ENCODE assay signal across 8 cellular contexts in genomic region chr3:99638244-99638948, GRCh38. TPM values are rescaled to one million over a fixed set of nuclear protein-coding genes. Genes with fewer than 3 reads are reported as not detected.
DNase-seq lines count a peak whose midpoint lies in the region; ATAC-seq and TF ChIP-seq lines count a peak whose summit lies in the region.

Gene COL8A1, plus strand, starts transcription at chr3:99638594. Its CDS starts 152,089 bp downstream, at chr3:99790683.

- H3K9ac ChIP-seq in subcutaneous abdominal adipose tissue (ENCODE audit: low read length in 5 of 5), result peak within 1 kb of the TSS; percentile 22 to 87 (median 79)

- H3K9me3 ChIP-seq in breast epithelium (no peaks in the 10 kb centered on the region), subcutaneous abdominal adipose tissue (ENCODE audit: control insufficient read depth in 5 of 5, low read length in 5 of 5) (no peaks in the 10 kb centered on the region)

- H3K27ac ChIP-seq in breast epithelium (peak within 1 kb of the TSS; percentile 14 to 68), subcutaneous abdominal adipose tissue (ENCODE audit: low read depth, low read length) (peak within 1 kb of the TSS; percentile 88)

- TF ChIP-seq POLR2A in breast epithelium (IDR thresholded peaks at IDR 0.05), result no peak

- H3K4me3 Mint-ChIP-seq in HFFc6, result peak within 1 kb of the TSS; percentile 94

- H3K36me3 Mint-ChIP-seq in HFFc6 (ENCODE audit: low read depth), result no peaks in the 10 kb centered on the region

- peaks cover 3% of the 10 kb centered on the region; the same call in 1 of the 2 replicates for H3K27me3 Mint-ChIP-seq in HFFc6 (ENCODE audit: insufficient read depth)

- intact Hi-C loops in breast epithelium (cut with DNase I; ENCODE audit: low total_unique reads), result no loop called here

- H3K9me3 Mint-ChIP-seq in HFFc6, result no peaks in the 10 kb centered on the region

- no peak for TF ChIP-seq CTCF in HFFc6 (IDR thresholded peaks at IDR 0.05)
- no peak for TF ChIP-seq CTCF in breast epithelium (IDR thresholded peaks at IDR 0.05)

- ATAC-seq in HG02571 (IDR thresholded peaks at IDR 0.05; ENCODE audit: unreplicated experiment), result no peak

- peak within 1 kb of the TSS; percentile 98 for H3K27ac Mint-ChIP-seq in HFFc6

- H3K36me3 ChIP-seq in breast epithelium (no peaks in the 10 kb centered on the region), subcutaneous abdominal adipose tissue (ENCODE audit: control insufficient read depth in 5 of 5, insufficient read depth in 5 of 5, low read length in 5 of 5) (no peaks in the 10 kb centered on the region)

- H3K4me1 Mint-ChIP-seq in HFFc6 (ENCODE audit: low read depth), result peaks cover 80% of the 10 kb centered on the region

- H3K27me3 ChIP-seq in breast epithelium (peaks cover 0 to 20% of the 10 kb centered on the region in 2 donors), subcutaneous abdominal adipose tissue (ENCODE audit: control insufficient read depth in 5 of 5, insufficient read depth in 4 of 5, low read length in 5 of 5) (no peaks in the 10 kb centered on the region)

- H3K4me3 ChIP-seq in breast epithelium, result peak within 1 kb of the TSS; percentile 49 to 65 (median 56)
- H3K4me3 ChIP-seq in subcutaneous abdominal adipose tissue (ENCODE audit: low read depth in 1 of 5, low read length in 5 of 5), result peak within 1 kb of the TSS; percentile 69 to 95 (median 71)

- H3K4me1 ChIP-seq in breast epithelium (no peaks in the 10 kb centered on the region), subcutaneous abdominal adipose tissue (ENCODE audit: control insufficient read depth in 5 of 5, insufficient read depth in 5 of 5, low read length in 5 of 5) (peaks cover 0 to 34% (median 32%) of the 10 kb centered on the region in 5 donors)

- DNase-seq in A172 (ENCODE audit: low spot score), result peak; percentile 71
- DNase-seq in HFFc6, result peak; percentile 39
- DNase-seq in breast epithelium (ENCODE audit: low spot score in 2 of 2), result peak; percentile 36 to 54
- DNase-seq in kidney glomerular epithelial cell (lab: John Stamatoyannopoulos, UW), result peak; percentile 87
- DNase-seq in cortex of kidney (lab: John Stamatoyannopoulos, UW), result no peak
- no peak for DNase-seq in AML-193 (lab: John Stamatoyannopoulos, UW)

RNA-seq across cellular contexts. Expression of gene COL8A1, which starts in this region (rescaled TPM):
- 24.4 and 26.9 TPM in 2 replicates for total RNA-seq in A172 (2014; rRNA removed; shearing (Covaris generic))
- 10 to 100 TPM; 27.3 to 88.7 (median 30.1) TPM for total RNA-seq in HFFc6 (2021; fragmentation: NEBNext Ultra II Directional; extraction: Animal tissue kit (Norgen Biotek cat#: 25700))
- total RNA-seq in breast epithelium, result 10 to 100 TPM in 2 of 3 donors, 1 to 10 TPM in 1; 9.2 to 43.6 (median 13.6) TPM

Comparison
In these comparisons a context has a peak if more than half of its experiments do, and no peak if none do; other contexts are left out.
1. DNase-seq: peak in A172 (single experiment), HFFc6 (single experiment), breast epithelium (2 of 2) and kidney glomerular epithelial cell (single experiment); none in cortex of kidney (single experiment) and AML-193 (0 of 2).